ENCODE assay signal across 1 cellular context in the genomic region with DNA sequence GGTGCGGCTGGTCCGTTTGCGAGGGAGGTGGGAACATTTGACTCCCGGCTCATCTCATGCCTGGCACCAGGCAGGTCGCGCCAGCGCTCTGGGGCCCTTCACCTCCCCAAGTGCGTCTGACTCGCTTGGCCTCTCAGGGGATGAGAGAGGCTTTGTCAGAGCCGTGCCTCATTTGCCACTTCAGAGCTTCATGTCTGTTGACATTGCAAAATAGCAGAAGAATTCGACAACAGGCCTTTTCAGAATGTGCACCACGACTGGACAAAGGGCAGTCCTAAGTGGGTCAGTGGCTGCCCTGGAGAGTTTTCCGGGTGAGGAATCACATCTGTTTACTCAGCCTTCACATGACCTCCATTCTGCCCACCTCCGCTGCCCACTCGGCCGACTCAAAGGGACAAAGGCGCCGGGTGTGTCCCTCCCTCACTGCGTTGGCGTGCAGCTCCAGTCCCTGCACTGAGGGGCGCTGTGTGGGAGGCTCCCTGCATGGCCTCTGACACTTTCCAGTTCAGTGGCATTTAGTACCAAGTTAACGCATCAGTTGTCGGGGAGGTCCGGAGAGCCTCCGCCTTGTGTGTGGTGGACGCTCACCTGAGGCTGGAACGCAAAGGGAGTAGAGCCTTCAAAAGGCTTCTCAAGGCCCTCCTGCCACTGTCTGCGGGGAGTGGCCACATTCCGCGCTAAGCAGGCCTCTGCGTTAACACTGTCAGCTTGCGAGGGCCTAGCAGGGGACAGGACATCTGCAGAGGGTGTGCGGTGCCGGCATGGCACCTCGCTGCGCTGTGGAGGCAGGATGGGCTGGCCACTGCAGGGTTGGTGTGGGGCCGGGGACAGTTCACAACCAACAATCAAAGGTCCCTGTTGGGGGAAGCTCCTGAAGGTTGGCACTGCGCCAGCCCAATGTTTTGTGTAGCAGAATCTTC.
A peak's percentile ranks its signal among the peaks of the same experiment; 100 is the strongest.
TF ChIP-seq lines count a peak whose summit lies in the region.

No MANE protein-coding gene starts in this region.

TF ChIP-seq in HepG2, 621 proteins besides CTCF, POLR2A, EP300 and RAD21 (continued from another document and continues in another):
- TF ChIP-seq, protein P1, sequence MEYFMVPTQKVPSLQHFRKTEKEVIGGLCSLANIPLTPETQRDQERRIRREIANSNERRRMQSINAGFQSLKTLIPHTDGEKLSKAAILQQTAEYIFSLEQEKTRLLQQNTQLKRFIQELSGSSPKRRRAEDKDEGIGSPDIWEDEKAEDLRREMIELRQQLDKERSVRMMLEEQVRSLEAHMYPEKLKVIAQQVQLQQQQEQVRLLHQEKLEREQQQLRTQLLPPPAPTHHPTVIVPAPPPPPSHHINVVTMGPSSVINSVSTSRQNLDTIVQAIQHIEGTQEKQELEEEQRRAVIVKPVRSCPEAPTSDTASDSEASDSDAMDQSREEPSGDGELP (IDR thresholded peaks at IDR 0.05; ENCODE audit: borderline replicate concordance, low read depth) = peak; percentile 45; the same call in 1 of the 2 replicates
- TF ChIP-seq NFE2L1 (CRISPR knock-in tag; IDR thresholded peaks at IDR 0.05; ENCODE audit: borderline replicate concordance) = no peak
- TF ChIP-seq, protein P2, sequence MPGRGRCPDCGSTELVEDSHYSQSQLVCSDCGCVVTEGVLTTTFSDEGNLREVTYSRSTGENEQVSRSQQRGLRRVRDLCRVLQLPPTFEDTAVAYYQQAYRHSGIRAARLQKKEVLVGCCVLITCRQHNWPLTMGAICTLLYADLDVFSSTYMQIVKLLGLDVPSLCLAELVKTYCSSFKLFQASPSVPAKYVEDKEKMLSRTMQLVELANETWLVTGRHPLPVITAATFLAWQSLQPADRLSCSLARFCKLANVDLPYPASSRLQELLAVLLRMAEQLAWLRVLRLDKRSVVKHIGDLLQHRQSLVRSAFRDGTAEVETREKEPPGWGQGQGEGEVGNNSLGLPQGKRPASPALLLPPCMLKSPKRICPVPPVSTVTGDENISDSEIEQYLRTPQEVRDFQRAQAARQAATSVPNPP (CRISPR knock-in tag; IDR thresholded peaks at IDR 0.05) = no peak
- no peak for TF ChIP-seq ZNF20 (CRISPR knock-in tag; IDR thresholded peaks at IDR 0.05)
- 0 out of 2 replicates have a peak, but pooled peaks have one; percentile 57 for TF ChIP-seq ZSCAN22 (CRISPR knock-in tag; IDR thresholded peaks at IDR 0.05)
- TF ChIP-seq, protein P3, sequence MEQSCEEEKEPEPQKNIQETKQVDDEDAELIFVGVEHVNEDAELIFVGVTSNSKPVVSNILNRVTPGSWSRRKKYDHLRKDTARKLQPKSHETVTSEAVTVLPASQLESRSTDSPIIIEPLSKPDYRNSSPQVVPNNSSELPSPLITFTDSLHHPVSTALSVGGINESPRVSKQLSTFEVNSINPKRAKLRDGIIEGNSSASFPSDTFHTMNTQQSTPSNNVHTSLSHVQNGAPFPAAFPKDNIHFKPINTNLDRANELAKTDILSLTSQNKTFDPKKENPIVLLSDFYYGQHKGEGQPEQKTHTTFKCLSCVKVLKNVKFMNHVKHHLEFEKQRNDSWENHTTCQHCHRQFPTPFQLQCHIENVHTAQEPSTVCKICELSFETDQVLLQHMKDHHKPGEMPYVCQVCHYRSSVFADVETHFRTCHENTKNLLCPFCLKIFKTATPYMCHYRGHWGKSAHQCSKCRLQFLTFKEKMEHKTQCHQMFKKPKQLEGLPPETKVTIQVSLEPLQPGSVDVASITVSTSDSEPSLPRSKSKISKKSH (CRISPR knock-in tag; IDR thresholded peaks at IDR 0.05; ENCODE audit: borderline replicate concordance) = no peak
- no peak for TF ChIP-seq ZNF672 (CRISPR knock-in tag; IDR thresholded peaks at IDR 0.05)
- TF ChIP-seq ZNF572 (CRISPR knock-in tag; IDR thresholded peaks at IDR 0.05) = 0 out of 2 replicates have a peak, but pooled peaks have one; percentile 63
- TF ChIP-seq ZSCAN31 (CRISPR knock-in tag; IDR thresholded peaks at IDR 0.05; ENCODE audit: low read depth) = peak; percentile 65
- peak; percentile 86; the same call in 1 of the 2 replicates for TF ChIP-seq ZNF761 (CRISPR knock-in tag; conservative IDR thresholded peaks at IDR 0.05)
- peak; percentile 51; the same call in 1 of the 2 replicates for TF ChIP-seq LCORL (IDR thresholded peaks at IDR 0.05)
- TF ChIP-seq LCORL (CRISPR knock-in tag; IDR thresholded peaks at IDR 0.05) = peak; percentile 95
- TF ChIP-seq XBP1 (CRISPR knock-in tag; IDR thresholded peaks at IDR 0.05) = no peak
- TF ChIP-seq SP2 (CRISPR knock-in tag; IDR thresholded peaks at IDR 0.05) = no peak
- TF ChIP-seq, protein P4, sequence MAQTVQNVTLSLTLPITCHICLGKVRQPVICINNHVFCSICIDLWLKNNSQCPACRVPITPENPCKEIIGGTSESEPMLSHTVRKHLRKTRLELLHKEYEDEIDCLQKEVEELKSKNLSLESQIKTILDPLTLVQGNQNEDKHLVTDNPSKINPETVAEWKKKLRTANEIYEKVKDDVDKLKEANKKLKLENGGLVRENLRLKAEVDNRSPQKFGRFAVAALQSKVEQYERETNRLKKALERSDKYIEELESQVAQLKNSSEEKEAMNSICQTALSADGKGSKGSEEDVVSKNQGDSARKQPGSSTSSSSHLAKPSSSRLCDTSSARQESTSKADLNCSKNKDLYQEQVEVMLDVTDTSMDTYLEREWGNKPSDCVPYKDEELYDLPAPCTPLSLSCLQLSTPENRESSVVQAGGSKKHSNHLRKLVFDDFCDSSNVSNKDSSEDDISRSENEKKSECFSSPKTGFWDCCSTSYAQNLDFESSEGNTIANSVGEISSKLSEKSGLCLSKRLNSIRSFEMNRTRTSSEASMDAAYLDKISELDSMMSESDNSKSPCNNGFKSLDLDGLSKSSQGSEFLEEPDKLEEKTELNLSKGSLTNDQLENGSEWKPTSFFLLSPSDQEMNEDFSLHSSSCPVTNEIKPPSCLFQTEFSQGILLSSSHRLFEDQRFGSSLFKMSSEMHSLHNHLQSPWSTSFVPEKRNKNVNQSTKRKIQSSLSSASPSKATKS (CRISPR knock-in tag; IDR thresholded peaks at IDR 0.05) = no peak
- TF ChIP-seq ZNF136 (CRISPR knock-in tag; IDR thresholded peaks at IDR 0.05; ENCODE audit: low read depth) = peak; percentile 77; the same call in 1 of the 2 replicates
- TF ChIP-seq, protein P5, sequence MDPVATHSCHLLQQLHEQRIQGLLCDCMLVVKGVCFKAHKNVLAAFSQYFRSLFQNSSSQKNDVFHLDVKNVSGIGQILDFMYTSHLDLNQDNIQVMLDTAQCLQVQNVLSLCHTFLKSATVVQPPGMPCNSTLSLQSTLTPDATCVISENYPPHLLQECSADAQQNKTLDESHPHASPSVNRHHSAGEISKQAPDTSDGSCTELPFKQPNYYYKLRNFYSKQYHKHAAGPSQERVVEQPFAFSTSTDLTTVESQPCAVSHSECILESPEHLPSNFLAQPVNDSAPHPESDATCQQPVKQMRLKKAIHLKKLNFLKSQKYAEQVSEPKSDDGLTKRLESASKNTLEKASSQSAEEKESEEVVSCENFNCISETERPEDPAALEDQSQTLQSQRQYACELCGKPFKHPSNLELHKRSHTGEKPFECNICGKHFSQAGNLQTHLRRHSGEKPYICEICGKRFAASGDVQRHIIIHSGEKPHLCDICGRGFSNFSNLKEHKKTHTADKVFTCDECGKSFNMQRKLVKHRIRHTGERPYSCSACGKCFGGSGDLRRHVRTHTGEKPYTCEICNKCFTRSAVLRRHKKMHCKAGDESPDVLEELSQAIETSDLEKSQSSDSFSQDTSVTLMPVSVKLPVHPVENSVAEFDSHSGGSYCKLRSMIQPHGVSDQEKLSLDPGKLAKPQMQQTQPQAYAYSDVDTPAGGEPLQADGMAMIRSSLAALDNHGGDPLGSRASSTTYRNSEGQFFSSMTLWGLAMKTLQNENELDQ (CRISPR knock-in tag; IDR thresholded peaks at IDR 0.05; ENCODE audit: borderline replicate concordance) = no peak
- TF ChIP-seq, protein P6, sequence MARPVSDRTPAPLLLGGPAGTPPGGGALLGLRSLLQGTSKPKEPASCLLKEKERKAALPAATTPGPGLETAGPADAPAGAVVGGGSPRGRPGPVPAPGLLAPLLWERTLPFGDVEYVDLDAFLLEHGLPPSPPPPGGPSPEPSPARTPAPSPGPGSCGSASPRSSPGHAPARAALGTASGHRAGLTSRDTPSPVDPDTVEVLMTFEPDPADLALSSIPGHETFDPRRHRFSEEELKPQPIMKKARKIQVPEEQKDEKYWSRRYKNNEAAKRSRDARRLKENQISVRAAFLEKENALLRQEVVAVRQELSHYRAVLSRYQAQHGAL (CRISPR knock-in tag; IDR thresholded peaks at IDR 0.05; ENCODE audit: not compliant biosample characterization) = peak; percentile 52
- TF ChIP-seq CEBPG (CRISPR knock-in tag; IDR thresholded peaks at IDR 0.05) = peak; percentile 90
- no peak; the same call in 1 of the 2 replicates for TF ChIP-seq ZNF451 (CRISPR knock-in tag; IDR thresholded peaks at IDR 0.05)
- TF ChIP-seq GLI4 (CRISPR knock-in tag; IDR thresholded peaks at IDR 0.05; ENCODE audit: borderline replicate concordance) = no peak
- TF ChIP-seq, protein P7, sequence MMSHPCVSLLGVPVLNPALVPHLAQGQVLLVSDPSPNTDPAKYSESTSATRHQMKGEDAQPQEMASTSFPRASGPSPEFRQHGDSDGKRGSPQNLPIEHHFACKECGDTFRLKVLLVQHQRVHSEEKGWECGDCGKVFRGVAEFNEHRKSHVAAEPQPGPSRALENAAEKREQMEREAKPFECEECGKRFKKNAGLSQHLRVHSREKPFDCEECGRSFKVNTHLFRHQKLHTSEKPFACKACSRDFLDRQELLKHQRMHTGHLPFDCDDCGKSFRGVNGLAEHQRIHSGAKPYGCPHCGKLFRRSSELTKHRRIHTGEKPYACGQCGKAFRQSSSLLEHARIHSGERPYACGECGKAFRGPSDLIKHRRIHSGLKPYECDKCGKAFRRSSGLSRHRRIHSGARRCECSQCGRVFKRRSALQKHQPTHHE (CRISPR knock-in tag; IDR thresholded peaks at IDR 0.05; ENCODE audit: borderline replicate concordance) = no peak
- TF ChIP-seq, protein P8, sequence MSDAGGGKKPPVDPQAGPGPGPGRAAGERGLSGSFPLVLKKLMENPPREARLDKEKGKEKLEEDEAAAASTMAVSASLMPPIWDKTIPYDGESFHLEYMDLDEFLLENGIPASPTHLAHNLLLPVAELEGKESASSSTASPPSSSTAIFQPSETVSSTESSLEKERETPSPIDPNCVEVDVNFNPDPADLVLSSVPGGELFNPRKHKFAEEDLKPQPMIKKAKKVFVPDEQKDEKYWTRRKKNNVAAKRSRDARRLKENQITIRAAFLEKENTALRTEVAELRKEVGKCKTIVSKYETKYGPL (CRISPR knock-in tag; IDR thresholded peaks at IDR 0.05) = no peak
- peak; percentile 68; the same call in 1 of the 2 replicates for TF ChIP-seq KDM3A (CRISPR knock-in tag; IDR thresholded peaks at IDR 0.05; ENCODE audit: low read depth)
- TF ChIP-seq, protein P9, sequence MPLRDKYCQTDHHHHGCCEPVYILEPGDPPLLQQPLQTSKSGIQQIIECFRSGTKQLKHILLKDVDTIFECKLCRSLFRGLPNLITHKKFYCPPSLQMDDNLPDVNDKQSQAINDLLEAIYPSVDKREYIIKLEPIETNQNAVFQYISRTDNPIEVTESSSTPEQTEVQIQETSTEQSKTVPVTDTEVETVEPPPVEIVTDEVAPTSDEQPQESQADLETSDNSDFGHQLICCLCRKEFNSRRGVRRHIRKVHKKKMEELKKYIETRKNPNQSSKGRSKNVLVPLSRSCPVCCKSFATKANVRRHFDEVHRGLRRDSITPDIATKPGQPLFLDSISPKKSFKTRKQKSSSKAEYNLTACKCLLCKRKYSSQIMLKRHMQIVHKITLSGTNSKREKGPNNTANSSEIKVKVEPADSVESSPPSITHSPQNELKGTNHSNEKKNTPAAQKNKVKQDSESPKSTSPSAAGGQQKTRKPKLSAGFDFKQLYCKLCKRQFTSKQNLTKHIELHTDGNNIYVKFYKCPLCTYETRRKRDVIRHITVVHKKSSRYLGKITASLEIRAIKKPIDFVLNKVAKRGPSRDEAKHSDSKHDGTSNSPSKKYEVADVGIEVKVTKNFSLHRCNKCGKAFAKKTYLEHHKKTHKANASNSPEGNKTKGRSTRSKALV (CRISPR knock-in tag; IDR thresholded peaks at IDR 0.05) = peak; percentile 86; the same call in 1 of the 2 replicates
- peak; percentile 98; the same call in 1 of the 2 replicates for TF ChIP-seq RORA (CRISPR knock-in tag; IDR thresholded peaks at IDR 0.05)
- TF ChIP-seq HMG20B (CRISPR knock-in tag; conservative IDR thresholded peaks at IDR 0.05) = peak; percentile 89
- TF ChIP-seq, protein P10, sequence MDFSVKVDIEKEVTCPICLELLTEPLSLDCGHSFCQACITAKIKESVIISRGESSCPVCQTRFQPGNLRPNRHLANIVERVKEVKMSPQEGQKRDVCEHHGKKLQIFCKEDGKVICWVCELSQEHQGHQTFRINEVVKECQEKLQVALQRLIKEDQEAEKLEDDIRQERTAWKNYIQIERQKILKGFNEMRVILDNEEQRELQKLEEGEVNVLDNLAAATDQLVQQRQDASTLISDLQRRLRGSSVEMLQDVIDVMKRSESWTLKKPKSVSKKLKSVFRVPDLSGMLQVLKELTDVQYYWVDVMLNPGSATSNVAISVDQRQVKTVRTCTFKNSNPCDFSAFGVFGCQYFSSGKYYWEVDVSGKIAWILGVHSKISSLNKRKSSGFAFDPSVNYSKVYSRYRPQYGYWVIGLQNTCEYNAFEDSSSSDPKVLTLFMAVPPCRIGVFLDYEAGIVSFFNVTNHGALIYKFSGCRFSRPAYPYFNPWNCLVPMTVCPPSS (IDR thresholded peaks at IDR 0.05) = no peak
- TF ChIP-seq ONECUT2 (CRISPR knock-in tag; IDR thresholded peaks at IDR 0.05) = no peak
- TF ChIP-seq TBX2 (CRISPR knock-in tag; IDR thresholded peaks at IDR 0.05; ENCODE audit: borderline replicate concordance) = peak; percentile 98
- TF ChIP-seq, protein P11, sequence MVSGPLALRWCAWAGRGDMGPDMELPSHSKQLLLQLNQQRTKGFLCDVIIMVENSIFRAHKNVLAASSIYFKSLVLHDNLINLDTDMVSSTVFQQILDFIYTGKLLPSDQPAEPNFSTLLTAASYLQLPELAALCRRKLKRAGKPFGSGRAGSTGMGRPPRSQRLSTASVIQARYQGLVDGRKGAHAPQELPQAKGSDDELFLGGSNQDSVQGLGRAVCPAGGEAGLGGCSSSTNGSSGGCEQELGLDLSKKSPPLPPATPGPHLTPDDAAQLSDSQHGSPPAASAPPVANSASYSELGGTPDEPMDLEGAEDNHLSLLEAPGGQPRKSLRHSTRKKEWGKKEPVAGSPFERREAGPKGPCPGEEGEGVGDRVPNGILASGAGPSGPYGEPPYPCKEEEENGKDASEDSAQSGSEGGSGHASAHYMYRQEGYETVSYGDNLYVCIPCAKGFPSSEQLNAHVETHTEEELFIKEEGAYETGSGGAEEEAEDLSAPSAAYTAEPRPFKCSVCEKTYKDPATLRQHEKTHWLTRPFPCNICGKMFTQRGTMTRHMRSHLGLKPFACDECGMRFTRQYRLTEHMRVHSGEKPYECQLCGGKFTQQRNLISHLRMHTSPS (CRISPR knock-in tag; IDR thresholded peaks at IDR 0.05; ENCODE audit: low read depth) = peak; percentile 96
- peak; percentile 83; the same call in 1 of the 2 replicates for TF ChIP-seq ZNF256 (CRISPR knock-in tag; conservative IDR thresholded peaks at IDR 0.05)
- no peak for TF ChIP-seq ZNF652 (CRISPR knock-in tag; IDR thresholded peaks at IDR 0.05; ENCODE audit: borderline replicate concordance, low read depth)
- TF ChIP-seq PHF8 (CRISPR knock-in tag; IDR thresholded peaks at IDR 0.05) = peak; percentile 61; the same call in 1 of the 2 replicates
- TF ChIP-seq FOXC1 (CRISPR knock-in tag; IDR thresholded peaks at IDR 0.05; ENCODE audit: borderline replicate concordance) = peak; percentile 88
- peak; percentile 72 for TF ChIP-seq ZNF614 (CRISPR knock-in tag; IDR thresholded peaks at IDR 0.05; ENCODE audit: borderline replicate concordance)
- TF ChIP-seq ATF1 (CRISPR knock-in tag; IDR thresholded peaks at IDR 0.05) = no peak
- TF ChIP-seq ZNF598 (CRISPR knock-in tag; IDR thresholded peaks at IDR 0.05; ENCODE audit: borderline replicate concordance) = 0 out of 2 replicates have a peak, but pooled peaks have one; percentile 39
